1 cellular context compared by ENCODE assay signal in the genomic region with DNA sequence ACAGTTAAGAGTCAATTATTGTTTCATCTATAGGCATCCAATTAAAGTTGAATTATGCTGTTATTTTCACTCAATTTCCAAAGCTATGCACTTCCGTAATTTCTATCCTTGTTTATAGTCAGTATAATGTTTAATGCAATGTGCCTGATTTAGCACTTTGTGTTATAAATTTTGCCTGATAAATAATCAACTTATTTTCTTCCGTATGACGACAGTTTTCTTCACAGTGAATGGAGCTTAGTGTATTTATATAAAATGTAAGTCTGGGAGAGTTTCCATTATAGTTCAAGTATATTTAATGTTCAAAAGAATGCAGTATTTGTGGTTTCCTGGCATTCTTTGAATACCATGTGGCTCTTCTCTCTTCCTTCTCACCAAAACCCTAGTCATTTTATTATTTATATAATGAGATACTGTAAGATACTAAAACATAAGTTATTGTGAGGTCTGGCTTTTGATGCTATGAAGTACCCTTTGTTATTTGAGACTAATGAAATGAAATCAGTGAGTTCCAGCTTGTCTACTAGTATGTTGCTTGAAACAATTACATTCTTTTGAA.
TF ChIP-seq lines count a peak whose summit lies in the region.

No MANE protein-coding gene starts in this region.

TF ChIP-seq in SK-N-SH, 30 proteins besides CTCF, POLR2A, EP300 and RAD21 (continued from another document):
- peak; percentile 32; the same call in 1 of the 2 replicates for TF ChIP-seq RXRA (IDR thresholded peaks at IDR 0.05; ENCODE audit: borderline replicate concordance, low read depth)
- TF ChIP-seq, protein P1, sequence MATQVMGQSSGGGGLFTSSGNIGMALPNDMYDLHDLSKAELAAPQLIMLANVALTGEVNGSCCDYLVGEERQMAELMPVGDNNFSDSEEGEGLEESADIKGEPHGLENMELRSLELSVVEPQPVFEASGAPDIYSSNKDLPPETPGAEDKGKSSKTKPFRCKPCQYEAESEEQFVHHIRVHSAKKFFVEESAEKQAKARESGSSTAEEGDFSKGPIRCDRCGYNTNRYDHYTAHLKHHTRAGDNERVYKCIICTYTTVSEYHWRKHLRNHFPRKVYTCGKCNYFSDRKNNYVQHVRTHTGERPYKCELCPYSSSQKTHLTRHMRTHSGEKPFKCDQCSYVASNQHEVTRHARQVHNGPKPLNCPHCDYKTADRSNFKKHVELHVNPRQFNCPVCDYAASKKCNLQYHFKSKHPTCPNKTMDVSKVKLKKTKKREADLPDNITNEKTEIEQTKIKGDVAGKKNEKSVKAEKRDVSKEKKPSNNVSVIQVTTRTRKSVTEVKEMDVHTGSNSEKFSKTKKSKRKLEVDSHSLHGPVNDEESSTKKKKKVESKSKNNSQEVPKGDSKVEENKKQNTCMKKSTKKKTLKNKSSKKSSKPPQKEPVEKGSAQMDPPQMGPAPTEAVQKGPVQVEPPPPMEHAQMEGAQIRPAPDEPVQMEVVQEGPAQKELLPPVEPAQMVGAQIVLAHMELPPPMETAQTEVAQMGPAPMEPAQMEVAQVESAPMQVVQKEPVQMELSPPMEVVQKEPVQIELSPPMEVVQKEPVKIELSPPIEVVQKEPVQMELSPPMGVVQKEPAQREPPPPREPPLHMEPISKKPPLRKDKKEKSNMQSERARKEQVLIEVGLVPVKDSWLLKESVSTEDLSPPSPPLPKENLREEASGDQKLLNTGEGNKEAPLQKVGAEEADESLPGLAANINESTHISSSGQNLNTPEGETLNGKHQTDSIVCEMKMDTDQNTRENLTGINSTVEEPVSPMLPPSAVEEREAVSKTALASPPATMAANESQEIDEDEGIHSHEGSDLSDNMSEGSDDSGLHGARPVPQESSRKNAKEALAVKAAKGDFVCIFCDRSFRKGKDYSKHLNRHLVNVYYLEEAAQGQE (IDR thresholded peaks at IDR 0.05; ENCODE audit: low read depth, low read length): no peak
- TF ChIP-seq TAF1 (IDR thresholded peaks at IDR 0.05; ENCODE audit: borderline replicate concordance, low read depth, low read length): no peak
- TF ChIP-seq, protein P2, sequence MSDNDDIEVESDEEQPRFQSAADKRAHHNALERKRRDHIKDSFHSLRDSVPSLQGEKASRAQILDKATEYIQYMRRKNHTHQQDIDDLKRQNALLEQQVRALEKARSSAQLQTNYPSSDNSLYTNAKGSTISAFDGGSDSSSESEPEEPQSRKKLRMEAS (IDR thresholded peaks at IDR 0.05; ENCODE audit: low read depth): 0 out of 2 replicates have a peak, but pooled peaks have one; percentile 28
- no peak for TF ChIP-seq RCOR1 (IDR thresholded peaks at IDR 0.05; ENCODE audit: low read length)
- no peak for TF ChIP-seq SIN3A (IDR thresholded peaks at IDR 0.05; ENCODE audit: borderline replicate concordance, low read depth, low read length)
- 0 out of 2 replicates have a peak, but pooled peaks have one; percentile 21 for TF ChIP-seq ELF1 (IDR thresholded peaks at IDR 0.05)
- peak; percentile 95 for TF ChIP-seq TEAD4 (IDR thresholded peaks at IDR 0.05; ENCODE audit: borderline replicate concordance, insufficient read depth)
- TF ChIP-seq POLR2AphosphoS5 (IDR thresholded peaks at IDR 0.05; ENCODE audit: low read depth, low read length): no peak; the same call in 1 of the 2 replicates
- TF ChIP-seq, protein P3, sequence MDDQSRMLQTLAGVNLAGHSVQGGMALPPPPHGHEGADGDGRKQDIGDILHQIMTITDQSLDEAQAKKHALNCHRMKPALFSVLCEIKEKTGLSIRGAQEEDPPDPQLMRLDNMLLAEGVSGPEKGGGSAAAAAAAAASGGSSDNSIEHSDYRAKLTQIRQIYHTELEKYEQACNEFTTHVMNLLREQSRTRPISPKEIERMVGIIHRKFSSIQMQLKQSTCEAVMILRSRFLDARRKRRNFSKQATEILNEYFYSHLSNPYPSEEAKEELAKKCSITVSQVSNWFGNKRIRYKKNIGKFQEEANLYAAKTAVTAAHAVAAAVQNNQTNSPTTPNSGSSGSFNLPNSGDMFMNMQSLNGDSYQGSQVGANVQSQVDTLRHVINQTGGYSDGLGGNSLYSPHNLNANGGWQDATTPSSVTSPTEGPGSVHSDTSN (IDR thresholded peaks at IDR 0.05): peak; percentile 57; the same call in 1 of the 2 replicates
- TF ChIP-seq FOSL2 (IDR thresholded peaks at IDR 0.05; ENCODE audit: borderline replicate concordance, low read depth): peak; percentile 37; the same call in 1 of the 2 replicates
- TF ChIP-seq, protein P4, sequence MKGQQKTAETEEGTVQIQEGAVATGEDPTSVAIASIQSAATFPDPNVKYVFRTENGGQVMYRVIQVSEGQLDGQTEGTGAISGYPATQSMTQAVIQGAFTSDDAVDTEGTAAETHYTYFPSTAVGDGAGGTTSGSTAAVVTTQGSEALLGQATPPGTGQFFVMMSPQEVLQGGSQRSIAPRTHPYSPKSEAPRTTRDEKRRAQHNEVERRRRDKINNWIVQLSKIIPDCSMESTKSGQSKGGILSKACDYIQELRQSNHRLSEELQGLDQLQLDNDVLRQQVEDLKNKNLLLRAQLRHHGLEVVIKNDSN (IDR thresholded peaks at IDR 0.05; ENCODE audit: borderline replicate concordance, low read depth): no peak
- peak; percentile 75 for TF ChIP-seq TCF12 (IDR thresholded peaks at IDR 0.05)
- TF ChIP-seq EZH2phosphoT487 (IDR thresholded peaks at IDR 0.05; ENCODE audit: borderline replicate concordance, low read depth): no peak
- TF ChIP-seq FOXM1 (IDR thresholded peaks at IDR 0.05; ENCODE audit: low read depth): peak; percentile 64; the same call in 1 of the 2 replicates
- no peak for TF ChIP-seq MXI1 (IDR thresholded peaks at IDR 0.05; ENCODE audit: low read depth, low read length)
